8 cellular contexts compared by ENCODE assay signal in the genomic region with DNA sequence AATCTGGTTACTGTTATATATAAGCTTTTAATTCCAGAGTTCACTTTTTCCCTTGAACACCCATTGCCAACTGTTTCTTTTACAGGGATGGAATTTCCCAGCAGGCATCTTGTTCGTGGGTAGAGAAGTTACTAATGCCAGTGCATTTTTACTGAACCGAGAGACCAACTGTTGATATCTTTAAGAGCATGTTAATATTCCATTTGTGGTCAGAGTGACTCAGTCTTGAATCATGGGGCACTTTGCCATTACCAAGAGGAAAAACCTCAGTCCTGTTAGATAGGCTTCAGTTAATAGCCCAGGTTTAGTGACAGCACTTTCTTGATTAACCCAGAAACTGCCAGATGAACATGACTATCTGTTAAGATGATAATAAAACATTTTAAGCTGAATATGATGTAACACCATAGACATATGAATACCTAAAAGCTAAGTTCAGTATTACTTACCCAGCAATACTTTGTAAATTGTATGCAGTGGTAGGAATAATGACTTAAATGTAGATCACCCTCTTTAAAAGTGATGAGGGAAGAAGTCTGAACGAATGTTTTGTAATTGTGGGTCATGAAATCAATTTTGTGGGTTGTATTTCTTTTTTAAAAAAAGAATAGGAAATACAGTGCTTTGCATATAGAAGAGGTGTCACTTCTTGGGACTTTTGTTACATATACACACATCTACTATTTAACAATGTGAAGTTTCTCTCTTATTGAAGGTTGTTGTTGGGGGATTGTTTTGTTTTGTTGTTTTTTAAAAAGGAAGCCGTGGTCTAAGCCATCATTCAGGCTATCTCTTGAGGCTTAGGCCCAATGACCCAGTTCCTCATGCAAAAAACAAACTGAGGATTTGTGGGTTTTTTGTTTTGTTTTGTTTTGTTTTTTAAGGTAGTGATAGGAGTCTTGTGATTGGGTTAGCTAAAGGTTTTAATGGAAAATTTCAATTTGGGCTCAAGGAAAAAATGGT.
A peak's percentile ranks its signal among the peaks of the same experiment; 100 is the strongest.
DNase-seq lines count a peak whose midpoint lies in the region; ATAC-seq and TF ChIP-seq lines count a peak whose summit lies in the region.

No MANE protein-coding gene starts in this region.

- H3K4me1 ChIP-seq in HEK293 (ENCODE audit: control insufficient read depth, insufficient read depth, low read length) (0 out of 2 replicates have a peak, but pooled peaks cover 4% of the 10 kb centered on the region), skeletal muscle satellite cell (ENCODE audit: control insufficient read depth, insufficient read depth, low read length) (peaks cover 36% of the 10 kb centered on the region)

- no peaks in the 10 kb centered on the region for H3K27me3 ChIP-seq in skeletal muscle satellite cell (ENCODE audit: control insufficient read depth, insufficient read depth, low read length)

- H3K36me3 ChIP-seq in HEK293 (ENCODE audit: control insufficient read depth in 2 of 2, insufficient read depth in 1 of 2, low read length in 2 of 2) (peaks cover 0 to 49% of the 10 kb centered on the region in 2 experiments; a peak in 1 of 3 replicates), skeletal muscle satellite cell (ENCODE audit: insufficient read depth, low read length) (peaks cover 21% of the 10 kb centered on the region)

- H3K9me3 ChIP-seq in HEK293 (ENCODE audit: control insufficient read depth, insufficient read depth, low read depth, low read length) (no peaks in the 10 kb centered on the region), skeletal muscle satellite cell (replicated peaks; ENCODE audit: low read length) (no peaks in the 10 kb centered on the region)

- DNase-seq in AG10803 (ENCODE audit: low read depth) (peak; percentile 99), T1000 (lab: John Stamatoyannopoulos, UW) (peak; percentile 71), fibroblast of the aortic adventitia (ENCODE audit: low read depth) (peak; percentile 99)

- peak overlapping the region; percentile 73 for H3K4me2 ChIP-seq in skeletal muscle satellite cell (ENCODE audit: low read length)

- POLR2A ChIA-PET in HEK293 (lab: Yijun Ruan, JAX) = interaction anchor here (1.0 to 1.3 kb wide), 3 partner anchors 31 to 97 kb away, joined by 3 to 5 read pairs (median 3); no protein-coding TSS in a partner anchor

- CTCF ChIA-PET in HEK293 (lab: Yijun Ruan, JAX) = interaction anchor here (0.5 to 2.1 kb wide), 11 partner anchors 13 to 97 kb away, joined by 3 to 9 read pairs (median 4); a partner anchor contains a TSS

- ATAC-seq in HG03045 (IDR thresholded peaks at IDR 0.05; ENCODE audit: unreplicated experiment) = no peak
- no peak for ATAC-seq in HG03280 (IDR thresholded peaks at IDR 0.05; ENCODE audit: unreplicated experiment)
- ATAC-seq in HG02938 (IDR thresholded peaks at IDR 0.05; ENCODE audit: unreplicated experiment) = no peak

- H3K4me3 ChIP-seq in AG10803 (ENCODE audit: low read length) (peak overlapping the region; percentile 16; the same call in 1 of the 2 replicates), HEK293 (ENCODE audit: low read depth, low read length) (no peak overlapping the region), fibroblast of the aortic adventitia (ENCODE audit: low read depth, low read length) (no peak overlapping the region), skeletal muscle satellite cell (ENCODE audit: low read length) (peak overlapping the region; percentile 28)

- H3K27ac ChIP-seq in HEK293 (ENCODE audit: extremely low read depth, low read depth, low read length) = no peak overlapping the region

- TF ChIP-seq CTCF in AG10803 (conservative IDR thresholded peaks at IDR 0.05; ENCODE audit: low read length) = no peak
- TF ChIP-seq CTCF in HEK293 (tag by site-specific recombination; IDR thresholded peaks at IDR 0.05) = no peak
- no peak for TF ChIP-seq CTCF in fibroblast of the aortic adventitia (IDR thresholded peaks at IDR 0.05; ENCODE audit: insufficient read depth, low read length)

- H3K9ac ChIP-seq in skeletal muscle satellite cell (ENCODE audit: low read depth, low read length) = peak overlapping the region; percentile 80

TF ChIP-seq in HEK293, 187 proteins besides CTCF, POLR2A, EP300 and RAD21 (continues in another document):
- TF ChIP-seq ZNF629 (tag by site-specific recombination; IDR thresholded peaks at IDR 0.05) (peak; percentile 79), ZNF24 (tag by site-specific recombination; IDR thresholded peaks at IDR 0.05) (0 out of 2 replicates have a peak, but pooled peaks have one; percentile 21), SCRT1 (tag by site-specific recombination; IDR thresholded peaks at IDR 0.05; ENCODE audit: borderline replicate concordance) (peak; percentile 73; the same call in 1 of the 2 replicates), ZNF843 (tag by site-specific recombination; IDR thresholded peaks at IDR 0.05) (peak; percentile 68; the same call in 1 of the 2 replicates), ZNF391 (tag by site-specific recombination; IDR thresholded peaks at IDR 0.05; ENCODE audit: borderline replicate concordance, low read depth) (no peak)
- TF ChIP-seq, protein P1, sequence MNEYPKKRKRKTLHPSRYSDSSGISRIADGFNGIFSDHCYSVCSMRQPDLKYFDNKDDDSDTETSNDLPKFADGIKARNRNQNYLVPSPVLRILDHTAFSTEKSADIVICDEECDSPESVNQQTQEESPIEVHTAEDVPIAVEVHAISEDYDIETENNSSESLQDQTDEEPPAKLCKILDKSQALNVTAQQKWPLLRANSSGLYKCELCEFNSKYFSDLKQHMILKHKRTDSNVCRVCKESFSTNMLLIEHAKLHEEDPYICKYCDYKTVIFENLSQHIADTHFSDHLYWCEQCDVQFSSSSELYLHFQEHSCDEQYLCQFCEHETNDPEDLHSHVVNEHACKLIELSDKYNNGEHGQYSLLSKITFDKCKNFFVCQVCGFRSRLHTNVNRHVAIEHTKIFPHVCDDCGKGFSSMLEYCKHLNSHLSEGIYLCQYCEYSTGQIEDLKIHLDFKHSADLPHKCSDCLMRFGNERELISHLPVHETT (tag by site-specific recombination; IDR thresholded peaks at IDR 0.05) = peak; percentile 72
- TF ChIP-seq, protein P2, sequence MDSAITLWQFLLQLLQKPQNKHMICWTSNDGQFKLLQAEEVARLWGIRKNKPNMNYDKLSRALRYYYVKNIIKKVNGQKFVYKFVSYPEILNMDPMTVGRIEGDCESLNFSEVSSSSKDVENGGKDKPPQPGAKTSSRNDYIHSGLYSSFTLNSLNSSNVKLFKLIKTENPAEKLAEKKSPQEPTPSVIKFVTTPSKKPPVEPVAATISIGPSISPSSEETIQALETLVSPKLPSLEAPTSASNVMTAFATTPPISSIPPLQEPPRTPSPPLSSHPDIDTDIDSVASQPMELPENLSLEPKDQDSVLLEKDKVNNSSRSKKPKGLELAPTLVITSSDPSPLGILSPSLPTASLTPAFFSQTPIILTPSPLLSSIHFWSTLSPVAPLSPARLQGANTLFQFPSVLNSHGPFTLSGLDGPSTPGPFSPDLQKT (IDR thresholded peaks at IDR 0.05; ENCODE audit: borderline replicate concordance, low read depth, low read length) = no peak
- TF ChIP-seq, protein P3, sequence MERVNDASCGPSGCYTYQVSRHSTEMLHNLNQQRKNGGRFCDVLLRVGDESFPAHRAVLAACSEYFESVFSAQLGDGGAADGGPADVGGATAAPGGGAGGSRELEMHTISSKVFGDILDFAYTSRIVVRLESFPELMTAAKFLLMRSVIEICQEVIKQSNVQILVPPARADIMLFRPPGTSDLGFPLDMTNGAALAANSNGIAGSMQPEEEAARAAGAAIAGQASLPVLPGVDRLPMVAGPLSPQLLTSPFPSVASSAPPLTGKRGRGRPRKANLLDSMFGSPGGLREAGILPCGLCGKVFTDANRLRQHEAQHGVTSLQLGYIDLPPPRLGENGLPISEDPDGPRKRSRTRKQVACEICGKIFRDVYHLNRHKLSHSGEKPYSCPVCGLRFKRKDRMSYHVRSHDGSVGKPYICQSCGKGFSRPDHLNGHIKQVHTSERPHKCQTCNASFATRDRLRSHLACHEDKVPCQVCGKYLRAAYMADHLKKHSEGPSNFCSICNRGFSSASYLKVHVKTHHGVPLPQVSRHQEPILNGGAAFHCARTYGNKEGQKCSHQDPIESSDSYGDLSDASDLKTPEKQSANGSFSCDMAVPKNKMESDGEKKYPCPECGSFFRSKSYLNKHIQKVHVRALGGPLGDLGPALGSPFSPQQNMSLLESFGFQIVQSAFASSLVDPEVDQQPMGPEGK (tag by site-specific recombination; IDR thresholded peaks at IDR 0.05) = peak; percentile 38; the same call in 1 of the 2 replicates
- TF ChIP-seq, protein P4, sequence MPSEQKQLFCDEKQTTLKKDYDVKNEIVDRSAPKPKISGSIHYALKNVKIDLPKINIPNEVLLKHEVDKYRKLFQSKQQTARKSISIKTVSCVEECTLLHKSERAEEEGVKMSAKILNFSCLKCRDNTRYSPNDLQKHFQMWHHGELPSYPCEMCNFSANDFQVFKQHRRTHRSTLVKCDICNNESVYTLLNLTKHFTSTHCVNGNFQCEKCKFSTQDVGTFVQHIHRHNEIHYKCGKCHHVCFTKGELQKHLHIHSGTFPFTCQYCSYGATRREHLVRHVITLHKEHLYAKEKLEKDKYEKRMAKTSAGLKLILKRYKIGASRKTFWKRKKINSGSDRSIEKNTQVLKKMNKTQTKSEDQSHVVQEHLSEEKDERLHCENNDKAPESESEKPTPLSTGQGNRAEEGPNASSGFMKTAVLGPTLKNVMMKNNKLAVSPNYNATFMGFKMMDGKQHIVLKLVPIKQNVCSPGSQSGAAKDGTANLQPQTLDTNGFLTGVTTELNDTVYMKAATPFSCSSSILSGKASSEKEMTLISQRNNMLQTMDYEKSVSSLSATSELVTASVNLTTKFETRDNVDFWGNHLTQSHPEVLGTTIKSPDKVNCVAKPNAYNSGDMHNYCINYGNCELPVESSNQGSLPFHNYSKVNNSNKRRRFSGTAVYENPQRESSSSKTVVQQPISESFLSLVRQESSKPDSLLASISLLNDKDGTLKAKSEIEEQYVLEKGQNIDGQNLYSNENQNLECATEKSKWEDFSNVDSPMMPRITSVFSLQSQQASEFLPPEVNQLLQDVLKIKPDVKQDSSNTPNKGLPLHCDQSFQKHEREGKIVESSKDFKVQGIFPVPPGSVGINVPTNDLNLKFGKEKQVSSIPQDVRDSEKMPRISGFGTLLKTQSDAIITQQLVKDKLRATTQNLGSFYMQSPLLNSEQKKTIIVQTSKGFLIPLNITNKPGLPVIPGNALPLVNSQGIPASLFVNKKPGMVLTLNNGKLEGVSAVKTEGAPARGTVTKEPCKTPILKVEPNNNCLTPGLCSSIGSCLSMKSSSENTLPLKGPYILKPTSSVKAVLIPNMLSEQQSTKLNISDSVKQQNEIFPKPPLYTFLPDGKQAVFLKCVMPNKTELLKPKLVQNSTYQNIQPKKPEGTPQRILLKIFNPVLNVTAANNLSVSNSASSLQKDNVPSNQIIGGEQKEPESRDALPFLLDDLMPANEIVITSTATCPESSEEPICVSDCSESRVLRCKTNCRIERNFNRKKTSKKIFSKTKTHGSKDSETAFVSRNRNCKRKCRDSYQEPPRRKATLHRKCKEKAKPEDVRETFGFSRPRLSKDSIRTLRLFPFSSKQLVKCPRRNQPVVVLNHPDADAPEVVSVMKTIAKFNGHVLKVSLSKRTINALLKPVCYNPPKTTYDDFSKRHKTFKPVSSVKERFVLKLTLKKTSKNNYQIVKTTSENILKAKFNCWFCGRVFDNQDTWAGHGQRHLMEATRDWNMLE (tag by site-specific recombination; conservative IDR thresholded peaks at IDR 0.05; ENCODE audit: low read depth) = 0 out of 2 replicates have a peak, but pooled peaks have one; percentile 29

Comparison
In these comparisons a context has a peak if more than half of its experiments do, and no peak if none do; other contexts are left out.
1. H3K4me3 ChIP-seq: peak in AG10803 (single experiment) and skeletal muscle satellite cell (single experiment); none in HEK293 (single experiment) and fibroblast of the aortic adventitia (single experiment).
2. Peak in every context shown above with its lines, with median percentiles within 50 percentile points of each other: DNase-seq.